In genomic region chr17:75632428-75632827, GRCh38 we compare ENCODE assay signal across 11 cellular contexts. TPM values are rescaled to one million over a fixed set of nuclear protein-coding genes. Genes with fewer than 3 reads are reported as not detected.
DNase-seq lines count a peak whose midpoint lies in the region; ATAC-seq and TF ChIP-seq lines count a peak whose summit lies in the region.
"Had no signal": no experiment of that assay in that cellular context is flagged by ENCODE, and none has a peak within 500 bp of the region (broad histone marks: within the 10 kb centered on the region; RNA-seq: fewer than 3 reads in every experiment).

No MANE protein-coding gene starts in this region.

- peak overlapping the region; percentile 21 for H3K27ac Mint-ChIP-seq in neural crest cell (ENCODE audit: unreplicated experiment)

- no peak overlapping the region for H3K4me3 Mint-ChIP-seq in neural crest cell

- intact Hi-C loops in left ventricle myocardium inferior (cut with micrococcal nuclease), result loop anchor here (5.0 kb wide), 1 partner anchor 120 kb away; no protein-coding TSS in a partner anchor
- intact Hi-C loops in left cardiac atrium (cut with DNase I), result loop anchor here (2.0 to 5.0 kb wide), 2 partner anchors 114 to 120 kb away; no protein-coding TSS in a partner anchor
- intact Hi-C loops in dorsolateral prefrontal cortex (cut with DNase I), result loop anchor here in 1 of 2 donors (2.0 kb wide), 1 partner anchor 118 kb away; no protein-coding TSS in a partner anchor
- intact Hi-C loops in uterus (cut with DNase I; ENCODE audit: low total_unique reads), result no loop called here

- DNase-seq in left ventricle myocardium inferior, result no peak
- DNase-seq in left cardiac atrium, result no peak
- no peak for DNase-seq in dorsolateral prefrontal cortex
- no peak for DNase-seq in neural crest cell (ENCODE audit: low read depth, low spot score)
- DNase-seq in uterus, result no peak
- no peak for DNase-seq in NCI-H146 (lab: John Stamatoyannopoulos, UW)

- no peak for TF ChIP-seq POLR2A in uterus (IDR thresholded peaks at IDR 0.05)

- H3K27me3 ChIP-seq in left ventricle myocardium inferior (ENCODE audit: low read depth) (no peaks in the 10 kb centered on the region), dorsolateral prefrontal cortex (no peaks in the 10 kb centered on the region), uterus (no peaks in the 10 kb centered on the region)

- peaks cover 26% of the 10 kb centered on the region for H3K4me1 Mint-ChIP-seq in neural crest cell

- H3K36me3 Mint-ChIP-seq in neural crest cell (ENCODE audit: low read depth), result no peaks in the 10 kb centered on the region

- no peaks in the 10 kb centered on the region for H3K9me3 ChIP-seq in left ventricle myocardium inferior (replicated peaks)
- no peaks in the 10 kb centered on the region for H3K9me3 ChIP-seq in uterus
- H3K9me3 ChIP-seq: A549, prostate gland had no signal

- no peaks in the 10 kb centered on the region for H3K9me3 Mint-ChIP-seq in neural crest cell

- ATAC-seq in left cardiac atrium (no peak), GM19324 (IDR thresholded peaks at IDR 0.05; ENCODE audit: low FRiP score, unreplicated experiment) (no peak), HG02610 (IDR thresholded peaks at IDR 0.05; ENCODE audit: unreplicated experiment) (no peak)

- TF ChIP-seq CTCF in left ventricle myocardium inferior (IDR thresholded peaks at IDR 0.05; ENCODE audit: borderline replicate concordance) (no peak), dorsolateral prefrontal cortex (IDR thresholded peaks at IDR 0.05 in 54 of 56, conservative IDR thresholded peaks at IDR 0.05 in 2 of 56; ENCODE audit: low read depth in 1 of 56, partially characterized antibody in 56 of 56) (no peak), neural crest cell (conservative IDR thresholded peaks at IDR 0.05) (no peak), uterus (IDR thresholded peaks at IDR 0.05) (no peak)

- H3K27ac ChIP-seq in left ventricle myocardium inferior (replicated peaks) (peak overlapping the region; percentile 92), dorsolateral prefrontal cortex (peak overlapping the region; percentile 20 to 100 (median 98)), uterus (peak overlapping the region; percentile 82 to 85)

- no peak overlapping the region for H3K4me3 ChIP-seq in left ventricle myocardium inferior
- peak overlapping the region in 3 of 59 donors; percentile 57 to 64 (median 64) for H3K4me3 ChIP-seq in dorsolateral prefrontal cortex
- no peak overlapping the region for H3K4me3 ChIP-seq in uterus
- H3K4me3 ChIP-seq: A549, prostate gland had no signal

- H3K27me3 Mint-ChIP-seq in neural crest cell (ENCODE audit: low read depth), result no peaks in the 10 kb centered on the region

- H3K4me1 ChIP-seq in left ventricle myocardium inferior (peaks cover 50% of the 10 kb centered on the region), uterus (peaks cover 0 to 9% of the 10 kb centered on the region in 2 donors)

- peaks cover 5% of the 10 kb centered on the region for H3K36me3 ChIP-seq in left ventricle myocardium inferior
- H3K36me3 ChIP-seq in uterus, result no peaks in the 10 kb centered on the region
- H3K36me3 ChIP-seq: prostate gland had no signal

RNA-seq across cellular contexts. Expression of gene SMIM5, which starts 0.8 kb away (rescaled TPM):
- 14.0 TPM for total RNA-seq in left ventricle myocardium inferior
- total RNA-seq in left cardiac atrium, result 10 to 100 TPM in 1 of 2 donors, 1 to 10 TPM in 1; 8.6 to 11.4 TPM
- 10 to 100 TPM in 18 of 120 experiments, 1 to 10 TPM in 101, under 1 TPM in 1; 0.95 to 34.0 (median 5.6) TPM for total RNA-seq in dorsolateral prefrontal cortex
- total RNA-seq in neural crest cell, result 0.32 TPM in 1 of 2 replicates, not detected in the other
- 1 to 10 TPM in 1 of 4 donors, under 1 TPM in 1, not detected in 2; 0.85 to 2.2 TPM for total RNA-seq in uterus
- total RNA-seq: IMR-90 had no signal

RNA-seq across cellular contexts. Expression of gene RECQL5, which starts 34.5 kb away (rescaled TPM):
- total RNA-seq in left ventricle myocardium inferior (17.3 TPM), left cardiac atrium (10 to 100 TPM; 11.3 to 15.5 TPM), dorsolateral prefrontal cortex (10 to 100 TPM; 31.3 to 74.3 (median 47.5) TPM), neural crest cell (47.3 and 47.5 TPM in 2 replicates), uterus (10 to 100 TPM in 2 of 4 donors, 1 to 10 TPM in 1, under 1 TPM in 1; 0.59 to 22.7 (median 11.9) TPM)

RNA-seq across cellular contexts. Expression of gene SAP30BP, which starts 34.7 kb away (rescaled TPM):
- total RNA-seq in left ventricle myocardium inferior (47.2 TPM), left cardiac atrium (10 to 100 TPM; 47.2 to 59.6 TPM), dorsolateral prefrontal cortex (100 to 1,000 TPM in 23 of 120 experiments, 10 to 100 TPM in 97; 65.3 to 160 (median 88.1) TPM), neural crest cell (113 and 123 TPM in 2 replicates), uterus (10 to 100 TPM; 14.1 to 87.7 (median 64.7) TPM)

RNA-seq across cellular contexts. Expression of gene MYO15B, which starts 44.8 kb away (rescaled TPM):
- 43.0 TPM for total RNA-seq in left ventricle myocardium inferior
- 10 to 100 TPM; 61.5 to 88.4 TPM for total RNA-seq in left cardiac atrium
- total RNA-seq in dorsolateral prefrontal cortex, result 100 to 1,000 TPM in 71 of 120 experiments, 10 to 100 TPM in 49; 51.8 to 266 (median 108) TPM
- 23.3 and 23.7 TPM in 2 replicates for total RNA-seq in neural crest cell
- total RNA-seq in uterus, result 100 to 1,000 TPM; 119 to 610 (median 170) TPM
